ENCODE assay signal across 10 cellular contexts in the genomic region with DNA sequence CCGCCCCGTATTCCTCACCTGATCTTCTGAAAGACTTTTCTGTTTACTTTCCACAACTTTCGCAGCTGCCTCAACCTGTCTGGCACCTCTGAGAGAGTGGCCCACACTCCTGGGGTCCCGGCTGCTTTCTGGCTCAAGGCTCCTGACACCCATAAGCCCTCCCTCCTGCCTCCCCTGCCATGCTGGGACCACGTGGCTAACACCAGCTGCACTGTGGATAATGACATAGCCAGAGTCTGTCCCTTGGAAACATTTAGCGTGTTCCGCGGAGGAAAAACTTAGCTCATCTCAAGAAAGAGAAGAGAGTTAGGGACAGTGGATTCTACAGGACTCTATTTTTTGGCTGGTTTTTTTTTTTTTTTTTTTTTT.
"Had no signal": no experiment of that assay in that cellular context is flagged by ENCODE, and none has a peak within 500 bp of the region (broad histone marks: within the 10 kb centered on the region; RNA-seq: fewer than 3 reads in every experiment).

No MANE protein-coding gene starts in this region.

- H3K27ac ChIP-seq: ascending aorta, pancreas had no signal

- H3K36me3 ChIP-seq: ascending aorta, pancreas had no signal

- H3K27me3 ChIP-seq: ascending aorta, pancreas had no signal

- H3K4me3 ChIP-seq: ascending aorta, pancreas had no signal

- DNase-seq: activated CD4-positive, alpha-beta T cell treated with anti-CD3 and anti-CD28 coated beads, Interleukin-2, amount 50 U/mL, for 4 hours; activated CD4-positive, CD25-positive, alpha-beta regulatory T cell treated with anti-CD3 and anti-CD28 coated beads, Interleukin-2, amount 50 U/mL, for 72 hours; activated naive CD4-positive, alpha-beta T cell treated with anti-CD3 and anti-CD28 coated beads for 36 hours; activated naive CD8-positive, alpha-beta T cell treated with anti-CD3 and anti-CD28 coated beads, Interleukin-2, amount 50 U/mL, for 24 hours; pancreas; stimulated activated CD4-positive, alpha-beta T cell treated with anti-CD3 and anti-CD28 coated beads, Interleukin-4, amount 100 ng/mL, for 24 hours; stimulated activated naive CD4-positive, alpha-beta T cell; T-cell; T-helper 9 cell had no signal

- H3K9me3 ChIP-seq: ascending aorta, pancreas had no signal
